In the genomic region with DNA sequence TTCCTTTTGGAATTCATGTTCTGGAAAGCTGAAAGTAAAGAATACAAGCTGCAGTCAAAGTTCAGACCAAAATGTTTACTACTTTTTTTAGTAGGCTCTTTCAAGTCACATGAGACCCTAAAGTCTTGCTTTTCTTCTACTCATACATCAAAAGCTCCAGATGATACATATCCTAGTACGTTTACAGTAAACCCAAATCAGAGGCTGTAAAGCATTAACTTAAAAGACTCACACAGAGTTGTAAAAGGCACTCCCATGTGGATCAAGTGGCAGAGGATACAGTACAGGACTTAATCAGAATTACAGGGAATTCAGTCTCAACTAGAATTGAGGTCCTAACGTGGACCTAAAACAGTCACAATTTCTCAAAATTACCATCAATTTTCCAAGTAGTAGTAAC, we compare ENCODE assay signal across 18 cellular contexts. TPM values are rescaled to one million over a fixed set of nuclear protein-coding genes. Genes with fewer than 3 reads are reported as not detected.
DNase-seq lines count a peak whose midpoint lies in the region; ATAC-seq and TF ChIP-seq lines count a peak whose summit lies in the region.
"Had no signal": no experiment of that assay in that cellular context is flagged by ENCODE, and none has a peak within 500 bp of the region (broad histone marks: within the 10 kb centered on the region; RNA-seq: fewer than 3 reads in every experiment).

No MANE protein-coding gene starts in this region.

- no peak overlapping the region for H3K4me3 ChIP-seq in CD4-positive, alpha-beta memory T cell (ENCODE audit: low read length in 2 of 2)
- no peak overlapping the region for H3K4me3 ChIP-seq in colonic mucosa
- H3K4me3 ChIP-seq in naive thymus-derived CD4-positive, alpha-beta T cell (ENCODE audit: low read length) = no peak overlapping the region
- H3K4me3 ChIP-seq: esophagus muscularis mucosa had no signal

- peaks cover 44% of the 10 kb centered on the region for H3K36me3 Mint-ChIP-seq in activated CD4-positive, alpha-beta T cell treated with anti-CD3 and anti-CD28 coated beads for 36 hours (ENCODE audit: low read depth)
- H3K36me3 Mint-ChIP-seq in CD4-positive, alpha-beta memory T cell = peaks cover 47 to 79% of the 10 kb centered on the region in 2 donors
- peaks cover 20 to 73% (median 37%) of the 10 kb centered on the region in 5 donors for H3K36me3 Mint-ChIP-seq in naive thymus-derived CD4-positive, alpha-beta T cell

- POLR2A ChIA-PET in activated CD4-positive, alpha-beta T cell treated with anti-CD3 and anti-CD28 coated beads for 36 hours (lab: Charles Lee) = no interaction called here
- POLR2A ChIA-PET in CD4-positive, alpha-beta memory T cell (lab: Charles Lee; ENCODE audit: partially characterized antibody) = interaction anchor here (0.6 to 4.4 kb wide), 10 partner anchors 10 to 99 kb away, joined by 3 to 28 read pairs (median 4); no protein-coding TSS in a partner anchor
- POLR2A ChIA-PET in naive thymus-derived CD4-positive, alpha-beta T cell (lab: Charles Lee) = interaction anchor here (0.6 to 4.1 kb wide), 11 partner anchors 16 to 312 kb away, joined by 3 to 19 read pairs (median 4); a partner anchor contains a TSS

- CTCF ChIA-PET in activated CD4-positive, alpha-beta T cell treated with anti-CD3 and anti-CD28 coated beads for 36 hours (lab: Charles Lee) = interaction anchor here (1.1 kb wide), 1 partner anchor 11 kb away, joined by 4 read pairs; no protein-coding TSS in a partner anchor
- CTCF ChIA-PET in CD4-positive, alpha-beta memory T cell (lab: Charles Lee; ENCODE audit: partially characterized antibody) = interaction anchor here (0.8 to 2.2 kb wide), 4 partner anchors 9 to 108 kb away, joined by 3 to 8 read pairs (median 4); no protein-coding TSS in a partner anchor
- CTCF ChIA-PET in naive thymus-derived CD4-positive, alpha-beta T cell (lab: Charles Lee) = interaction anchor here (1.4 kb wide), 1 partner anchor 9 kb away, joined by 3 read pairs; no protein-coding TSS in a partner anchor

- no peaks in the 10 kb centered on the region for H3K27me3 ChIP-seq in CD4-positive, alpha-beta memory T cell (ENCODE audit: insufficient read depth, low read length)
- no peaks in the 10 kb centered on the region for H3K27me3 ChIP-seq in colonic mucosa
- no peaks in the 10 kb centered on the region for H3K27me3 ChIP-seq in naive thymus-derived CD4-positive, alpha-beta T cell (ENCODE audit: control insufficient read depth in 2 of 2, insufficient read depth in 2 of 2, low read length in 2 of 2)
- H3K27me3 ChIP-seq: esophagus muscularis mucosa had no signal

- H3K9me3 Mint-ChIP-seq in activated CD4-positive, alpha-beta T cell treated with anti-CD3 and anti-CD28 coated beads for 36 hours (ENCODE audit: low read depth) = no peaks in the 10 kb centered on the region
- H3K9me3 Mint-ChIP-seq in CD4-positive, alpha-beta memory T cell = no peaks in the 10 kb centered on the region
- H3K9me3 Mint-ChIP-seq in naive thymus-derived CD4-positive, alpha-beta T cell = peaks cover 0 to 2% (median 0%) of the 10 kb centered on the region in 11 donors
- H3K9me3 Mint-ChIP-seq: activated CD4-positive, alpha-beta T cell treated with anti-CD3 and anti-CD28 coated beads, Interleukin-2, amount 10 ng/mL, durations not matched to agents 7 days and 5 days had no signal

- ATAC-seq in activated CD4-positive, alpha-beta T cell treated with anti-CD3 and anti-CD28 coated beads for 36 hours = peak; percentile 65
- ATAC-seq in naive thymus-derived CD4-positive, alpha-beta T cell = peak; percentile 46
- no peak for ATAC-seq in HG03196 (IDR thresholded peaks at IDR 0.05; ENCODE audit: unreplicated experiment)
- ATAC-seq: left ventricle myocardium superior, right cardiac atrium had no signal

- H3K27ac ChIP-seq in CD4-positive, alpha-beta memory T cell (ENCODE audit: low read depth, low read length) = peak overlapping the region; percentile 10
- H3K27ac ChIP-seq in colonic mucosa = peak overlapping the region; percentile 63
- H3K27ac ChIP-seq in naive thymus-derived CD4-positive, alpha-beta T cell (ENCODE audit: low read depth, low read length) = peak overlapping the region; percentile 15
- H3K27ac ChIP-seq: esophagus muscularis mucosa had no signal

- TF ChIP-seq CTCF in colonic mucosa (IDR thresholded peaks at IDR 0.05) (no peak), GM10266 (IDR thresholded peaks at IDR 0.05; ENCODE audit: control insufficient read depth, insufficient read depth, low read depth, missing control alignments) (no peak), GM13977 (IDR thresholded peaks at IDR 0.05; ENCODE audit: extremely low read depth, insufficient read depth, missing control alignments) (no peak)

- H3K9ac ChIP-seq in colonic mucosa (ENCODE audit: low read depth in 2 of 2, low read length in 2 of 2) = peak overlapping the region in 1 of 2 donors; percentile 69

- H3K9me3 ChIP-seq in CD4-positive, alpha-beta memory T cell (ENCODE audit: control insufficient read depth in 1 of 2, low read length in 2 of 2) = no peaks in the 10 kb centered on the region
- H3K9me3 ChIP-seq in colonic mucosa = no peaks in the 10 kb centered on the region
- no peaks in the 10 kb centered on the region for H3K9me3 ChIP-seq in naive thymus-derived CD4-positive, alpha-beta T cell (ENCODE audit: control insufficient read depth in 2 of 3, low read length in 3 of 3)
- H3K9me3 ChIP-seq: esophagus muscularis mucosa had no signal

- intact Hi-C loops in activated CD4-positive, alpha-beta T cell treated with anti-CD3 and anti-CD28 coated beads for 36 hours (cut with DNase I, micrococcal nuclease) = no loop called here
- intact Hi-C loops in CD4-positive, alpha-beta memory T cell (cut with micrococcal nuclease) = loop anchor here (5.0 kb wide), 2 partner anchors 41 to 84 kb away; a partner anchor contains a TSS
- intact Hi-C loops in colonic mucosa (cut with DNase I) = no loop called here
- intact Hi-C loops in naive thymus-derived CD4-positive, alpha-beta T cell (cut with micrococcal nuclease) = loop anchor here in 1 of 2 donors (2.0 kb wide), 2 partner anchors 14 to 40 kb away; a partner anchor contains a TSS

- no peaks in the 10 kb centered on the region for H3K27me3 Mint-ChIP-seq in activated CD4-positive, alpha-beta T cell treated with anti-CD3 and anti-CD28 coated beads for 36 hours
- H3K27me3 Mint-ChIP-seq in CD4-positive, alpha-beta memory T cell = no peaks in the 10 kb centered on the region
- H3K27me3 Mint-ChIP-seq in naive thymus-derived CD4-positive, alpha-beta T cell = no peaks in the 10 kb centered on the region
- H3K27me3 Mint-ChIP-seq: activated CD4-positive, alpha-beta T cell treated with anti-CD3 and anti-CD28 coated beads, Interleukin-2, amount 10 ng/mL, durations not matched to agents 7 days and 5 days; B cell had no signal

- DNase-seq in activated CD4-positive, alpha-beta T cell treated with anti-CD3 and anti-CD28 coated beads for 36 hours = no peak
- no peak for DNase-seq in activated CD4-positive, alpha-beta T cell treated with anti-CD3 and anti-CD28 coated beads, Interleukin-2, amount 50 U/mL, for 48 hours
- no peak for DNase-seq in CD4-positive, alpha-beta memory T cell
- DNase-seq in colonic mucosa (no peak), GM10266 (ENCODE audit: extremely low spot score) (no peak), GM13977 (ENCODE audit: low spot score) (no peak)
- DNase-seq in naive thymus-derived CD4-positive, alpha-beta T cell = peak in 1 of 9 donors; percentile 17
- DNase-seq: 8988T; activated CD4-positive, alpha-beta T cell treated with anti-CD3 and anti-CD28 coated beads, Interleukin-2, amount 10 ng/mL, durations not matched to agents 7 days and 5 days; amniotic stem cell; Karpas-422; left ventricle myocardium superior; NCI-H2081 treated with DMSO at 0.1 percent for 48 hours; right cardiac atrium; trophoblast cell had no signal

- peaks cover 51% of the 10 kb centered on the region for H3K36me3 ChIP-seq in CD4-positive, alpha-beta memory T cell (ENCODE audit: insufficient read depth, low read length)
- no peaks in the 10 kb centered on the region for H3K36me3 ChIP-seq in colonic mucosa
- peaks cover 27 to 59% (median 33%) of the 10 kb centered on the region in 3 experiments for H3K36me3 ChIP-seq in naive thymus-derived CD4-positive, alpha-beta T cell (ENCODE audit: control insufficient read depth in 2 of 3, insufficient read depth in 3 of 3, low read length in 3 of 3)

- H3K4me3 Mint-ChIP-seq in activated CD4-positive, alpha-beta T cell treated with anti-CD3 and anti-CD28 coated beads for 36 hours = no peak overlapping the region
- peak overlapping the region in 7 of 8 donors; percentile 12 to 74 (median 68) for H3K4me3 Mint-ChIP-seq in CD4-positive, alpha-beta memory T cell
- H3K4me3 Mint-ChIP-seq in naive thymus-derived CD4-positive, alpha-beta T cell = peak overlapping the region in 8 of 10 donors; percentile 45 to 76 (median 60)
- H3K4me3 Mint-ChIP-seq: activated CD4-positive, alpha-beta T cell treated with anti-CD3 and anti-CD28 coated beads, Interleukin-2, amount 10 ng/mL, durations not matched to agents 7 days and 5 days; B cell had no signal

- peaks cover 28% of the 10 kb centered on the region for H3K4me1 Mint-ChIP-seq in activated CD4-positive, alpha-beta T cell treated with anti-CD3 and anti-CD28 coated beads for 36 hours
- peaks cover 31 to 55% (median 41%) of the 10 kb centered on the region in 4 donors for H3K4me1 Mint-ChIP-seq in CD4-positive, alpha-beta memory T cell
- H3K4me1 Mint-ChIP-seq in naive thymus-derived CD4-positive, alpha-beta T cell = peaks cover 20 to 61% (median 48%) of the 10 kb centered on the region in 7 donors

- H3K27ac Mint-ChIP-seq in activated CD4-positive, alpha-beta T cell treated with anti-CD3 and anti-CD28 coated beads for 36 hours = peak overlapping the region; percentile 61
- H3K27ac Mint-ChIP-seq in CD4-positive, alpha-beta memory T cell = peak overlapping the region; percentile 53 to 90 (median 78)
- H3K27ac Mint-ChIP-seq in naive thymus-derived CD4-positive, alpha-beta T cell = peak overlapping the region in 8 of 9 donors; percentile 38 to 95 (median 84)
- H3K27ac Mint-ChIP-seq: B cell had no signal

- in situ Hi-C loops in GM13977 (cut with MboI; ENCODE audit: low pct_unique_long_range_greater_than_20kb, low sequenced_read_pairs, unreplicated experiment) = no loop called here

- peaks cover 33% of the 10 kb centered on the region for H3K4me1 ChIP-seq in CD4-positive, alpha-beta memory T cell (ENCODE audit: insufficient read depth, low read length)
- H3K4me1 ChIP-seq in colonic mucosa = peaks cover 8% of the 10 kb centered on the region
- H3K4me1 ChIP-seq in naive thymus-derived CD4-positive, alpha-beta T cell (ENCODE audit: control insufficient read depth in 2 of 2, insufficient read depth in 2 of 2, low read length in 2 of 2) = peaks cover 13 to 38% of the 10 kb centered on the region in 2 donors

RNA-seq across cellular contexts. Expression of a gene that starts 40.7 kb away (rescaled TPM):
- 10 to 100 TPM; 24.0 to 27.0 TPM for total RNA-seq in activated CD4-positive, alpha-beta T cell treated with anti-CD3 and anti-CD28 coated beads for 36 hours
- 100 to 1,000 TPM; 186 to 190 TPM for total RNA-seq in CD4-positive, alpha-beta memory T cell
- 100 to 1,000 TPM in 1 of 2 donors, 10 to 100 TPM in 1; 54.3 to 124 TPM for polyA plus RNA-seq in CD4-positive, alpha-beta memory T cell
- total RNA-seq in colonic mucosa = 10 to 100 TPM; 55.9 to 83.4 TPM
- total RNA-seq in naive thymus-derived CD4-positive, alpha-beta T cell = 100 to 1,000 TPM in 2 of 5 experiments, 10 to 100 TPM in 3; 68.5 to 193 (median 95.0) TPM
- 100 to 1,000 TPM in 1 of 2 donors, 10 to 100 TPM in 1; 56.6 to 123 TPM for polyA plus RNA-seq in naive thymus-derived CD4-positive, alpha-beta T cell

Comparison
In these comparisons a context has a peak if more than half of its experiments do, and no peak if none do; other contexts are left out.
1. H3K27ac ChIP-seq: peak in every context shown above with its lines; median percentile 63 in colonic mucosa; 15 in naive thymus-derived CD4-positive, alpha-beta T cell; 10 in CD4-positive, alpha-beta memory T cell.